18 cellular contexts compared by ENCODE assay signal in the genomic region with DNA sequence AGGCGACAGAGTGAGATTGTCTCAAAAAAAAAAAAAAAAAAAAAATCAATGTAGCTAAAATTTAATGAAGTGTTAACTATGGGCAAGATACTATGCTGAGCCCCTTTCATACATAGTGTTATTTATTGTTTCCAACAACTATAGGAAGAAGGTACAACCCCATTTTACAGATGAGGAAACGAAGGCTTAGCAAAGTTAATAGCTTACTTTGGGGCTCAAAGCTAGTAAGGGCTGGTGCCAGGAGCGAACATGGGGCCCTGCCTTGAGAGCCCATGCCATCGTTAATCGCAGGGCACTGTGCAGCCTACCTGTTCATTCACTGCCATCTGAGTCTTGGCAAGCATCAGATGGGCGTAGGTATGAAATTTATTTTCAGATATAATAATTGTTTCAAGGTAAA.
"Had no signal": no experiment of that assay in that cellular context is flagged by ENCODE, and none has a peak within 500 bp of the region (broad histone marks: within the 10 kb centered on the region; RNA-seq: fewer than 3 reads in every experiment).

No MANE protein-coding gene starts in this region.

- H3K36me3 Mint-ChIP-seq: naive B cell; stimulated activated naive B cell treated with anti-CD40 and anti-IgM and Interleukin-4, amounts not matched to agents 10 μg/mL and 1 μg/mL and 100 μg/mL, for 72 hours had no signal

- ATAC-seq: effector memory CD8-positive, alpha-beta T cell; gastrocnemius medialis; heart right ventricle; stimulated activated naive B cell treated with anti-CD40 and anti-IgM and Interleukin-4, amounts not matched to agents 10 μg/mL and 1 μg/mL and 100 μg/mL, for 72 hours had no signal

- H3K27ac ChIP-seq: epithelial cell of prostate, gastrocnemius medialis, skin epidermis, stomach, thoracic aorta had no signal

- H3K27me3 ChIP-seq: esophagus muscularis mucosa, gastrocnemius medialis, heart right ventricle, sigmoid colon, stomach had no signal

- H3K36me3 ChIP-seq: esophagus muscularis mucosa, gastrocnemius medialis, heart right ventricle, sigmoid colon, stomach, thoracic aorta, transverse colon had no signal

- H3K27ac Mint-ChIP-seq: effector memory CD8-positive, alpha-beta T cell; stimulated activated naive B cell treated with anti-CD40 and anti-IgM and Interleukin-4, amounts not matched to agents 10 μg/mL and 1 μg/mL and 100 μg/mL, for 72 hours had no signal

- H3K4me3 ChIP-seq: esophagus muscularis mucosa, gastrocnemius medialis, sigmoid colon, skin epidermis, stomach, transverse colon had no signal

- H3K9me3 Mint-ChIP-seq: effector memory CD8-positive, alpha-beta T cell; naive B cell; stimulated activated naive B cell treated with anti-CD40 and anti-IgM and Interleukin-4, amounts not matched to agents 10 μg/mL and 1 μg/mL and 100 μg/mL, for 72 hours had no signal

- DNase-seq: effector memory CD8-positive, alpha-beta T cell; gastrocnemius medialis; heart right ventricle; hypothalamus; kidney glomerular epithelial cell; mesendoderm; naive B cell; sigmoid colon; stimulated activated CD4-positive, alpha-beta T cell treated with anti-CD3 and anti-CD28 coated beads, Interleukin-2, amount 100 ng/mL, for 24 hours; stimulated activated CD4-positive, alpha-beta T cell treated with anti-CD3 and anti-CD28 coated beads, Interleukin-4, amount 100 ng/mL, for 4 hours; stimulated activated naive B cell treated with anti-CD40 and anti-IgM and Interleukin-4, amounts not matched to agents 10 μg/mL and 1 μg/mL and 100 μg/mL, for 72 hours; stomach; substantia nigra; transverse colon had no signal

- H3K4me3 Mint-ChIP-seq: stimulated activated naive B cell treated with anti-CD40 and anti-IgM and Interleukin-4, amounts not matched to agents 10 μg/mL and 1 μg/mL and 100 μg/mL, for 72 hours had no signal

- H3K9me3 ChIP-seq: esophagus muscularis mucosa, gastrocnemius medialis, heart right ventricle, sigmoid colon, stomach, thoracic aorta, transverse colon had no signal
